In the genomic region with DNA sequence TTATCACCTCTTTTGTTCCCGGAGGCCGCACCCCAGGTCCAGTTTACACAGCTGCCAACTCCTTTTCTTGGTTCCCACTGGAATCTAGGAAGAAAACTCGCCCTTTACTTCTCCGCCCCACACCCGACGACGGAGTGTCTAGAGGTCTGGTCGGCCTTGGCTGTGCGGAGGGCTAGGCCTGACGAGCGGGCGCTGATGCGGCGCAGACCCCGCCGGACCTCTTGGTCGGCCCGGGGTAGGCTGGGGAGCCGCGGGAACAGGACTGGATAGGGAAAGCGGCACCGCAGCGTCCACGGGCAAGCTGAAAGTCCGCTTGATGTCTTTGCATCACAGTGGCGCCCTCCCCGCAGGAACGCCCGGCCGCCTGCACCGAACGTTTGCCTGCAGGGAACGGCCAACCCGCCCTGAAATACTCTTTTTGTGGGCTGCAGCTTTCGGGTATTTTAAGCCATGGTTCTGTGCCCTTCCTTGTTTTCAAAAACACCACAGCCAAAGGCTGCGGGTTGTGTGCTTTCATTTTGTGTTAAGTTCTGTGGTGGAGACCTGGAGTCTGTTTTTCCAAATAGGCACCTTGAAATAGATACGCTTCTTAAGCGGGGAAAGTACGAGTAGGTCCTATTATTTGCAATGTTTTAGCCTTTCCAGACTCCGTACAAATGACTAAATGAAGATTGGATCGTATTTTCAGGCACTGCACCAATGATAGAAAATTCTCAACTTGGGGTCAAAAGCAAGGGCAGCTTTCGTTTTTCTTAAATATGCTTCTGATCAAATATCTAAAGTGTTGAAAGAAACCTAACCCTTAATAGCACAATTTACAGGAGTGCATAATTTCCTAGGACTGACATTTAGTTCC, we compare ENCODE assay signal across 8 cellular contexts. TPM values are rescaled to one million over a fixed set of nuclear protein-coding genes. Genes with fewer than 3 reads are reported as not detected.
DNase-seq lines count a peak whose midpoint lies in the region; ATAC-seq and TF ChIP-seq lines count a peak whose summit lies in the region.

No MANE protein-coding gene starts in this region.

- TF ChIP-seq POLR2A in esophagus muscularis mucosa (IDR thresholded peaks at IDR 0.05; ENCODE audit: low read depth), result no peak

- H3K27ac ChIP-seq in esophagus muscularis mucosa (replicated peaks in 1 of 4), result peak overlapping the region; percentile 91 to 99 (median 94)
- H3K27ac ChIP-seq in muscle layer of colon (ENCODE audit: low read depth, low read length), result peak overlapping the region; percentile 99
- H3K27ac ChIP-seq in subcutaneous abdominal adipose tissue (ENCODE audit: low read depth, low read length), result peak overlapping the region; percentile 99

- H3K27me3 ChIP-seq in esophagus muscularis mucosa (no peaks in the 10 kb centered on the region), muscle layer of colon (ENCODE audit: control insufficient read depth in 1 of 2, insufficient read depth in 2 of 2, low read length in 2 of 2) (no peaks in the 10 kb centered on the region), subcutaneous abdominal adipose tissue (ENCODE audit: control insufficient read depth in 5 of 5, insufficient read depth in 4 of 5, low read length in 5 of 5) (no peaks in the 10 kb centered on the region)

- TF ChIP-seq CTCF in esophagus muscularis mucosa (IDR thresholded peaks at IDR 0.05), result no peak

- no peak for TF ChIP-seq EP300 in esophagus muscularis mucosa (IDR thresholded peaks at IDR 0.05)

- peaks cover 17 to 58% (median 50%) of the 10 kb centered on the region in 4 donors for H3K4me1 ChIP-seq in esophagus muscularis mucosa
- H3K4me1 ChIP-seq in muscle layer of colon (ENCODE audit: insufficient read depth, low read length), result peaks cover 46% of the 10 kb centered on the region
- peaks cover 2 to 24% (median 23%) of the 10 kb centered on the region in 5 donors for H3K4me1 ChIP-seq in subcutaneous abdominal adipose tissue (ENCODE audit: control insufficient read depth in 5 of 5, insufficient read depth in 5 of 5, low read length in 5 of 5)

- peak; percentile 9 for ATAC-seq in HG02970 (IDR thresholded peaks at IDR 0.05; ENCODE audit: low FRiP score, unreplicated experiment)

- H3K9me3 ChIP-seq in esophagus muscularis mucosa (no peaks in the 10 kb centered on the region), muscle layer of colon (ENCODE audit: low read length) (no peaks in the 10 kb centered on the region), subcutaneous abdominal adipose tissue (ENCODE audit: control insufficient read depth in 5 of 5, low read length in 5 of 5) (no peaks in the 10 kb centered on the region)

- intact Hi-C loops in esophagus muscularis mucosa (cut with DNase I), result no loop called here

- H3K9ac ChIP-seq in muscle layer of colon (ENCODE audit: low read length) (peak overlapping the region; percentile 87), subcutaneous abdominal adipose tissue (ENCODE audit: low read length in 5 of 5) (peak overlapping the region; percentile 74 to 93 (median 89))

- DNase-seq in stimulated activated CD4-positive, alpha-beta T cell treated with anti-CD3 and anti-CD28 coated beads, Interleukin-12 subunit alpha, Interleukin-12 subunit beta, amount 100 ng/mL, for 24 hours (ENCODE audit: low read depth in 2 of 2), result peak; percentile 17 to 20
- no peak for DNase-seq in stimulated activated CD4-positive, alpha-beta T cell treated with anti-CD3 and anti-CD28 coated beads, Interleukin-1b, Interleukin-23, amount 100 ng/mL, for 48 hours
- DNase-seq in NCI-H345 (lab: John Stamatoyannopoulos, UW), result peak; percentile 65
- DNase-seq in activated T-cell treated with anti-CD3 and anti-CD28 coated beads for 48 hours (ENCODE audit: low read depth), result peak; percentile 31
- DNase-seq in esophagus muscularis mucosa (ENCODE audit: extremely low spot score), result peak; percentile 93

- H3K4me3 ChIP-seq in esophagus muscularis mucosa (peak overlapping the region; percentile 67 to 79 (median 78)), muscle layer of colon (ENCODE audit: low read depth in 1 of 2, low read length in 2 of 2) (peak overlapping the region; percentile 77 to 98), subcutaneous abdominal adipose tissue (ENCODE audit: low read depth in 1 of 5, low read length in 5 of 5) (peak overlapping the region; percentile 87 to 98 (median 96))

- 1% methylated on average over 32 of the region's 42 CpGs for WGBS in esophagus muscularis mucosa

- H3K36me3 ChIP-seq in esophagus muscularis mucosa (peaks cover 7 to 23% (median 15%) of the 10 kb centered on the region in 4 donors), muscle layer of colon (ENCODE audit: insufficient read depth, low read length) (peaks cover 12% of the 10 kb centered on the region), subcutaneous abdominal adipose tissue (ENCODE audit: control insufficient read depth in 5 of 5, insufficient read depth in 5 of 5, low read length in 5 of 5) (peaks cover 11 to 17% (median 12%) of the 10 kb centered on the region in 5 donors)

RNA-seq across cellular contexts. Expression of gene ZBED5, which starts 0.9 kb away (rescaled TPM):
- total RNA-seq in esophagus muscularis mucosa, result 10 to 100 TPM; 27.3 to 36.5 (median 28.3) TPM

RNA-seq across cellular contexts. Expression of gene EIF4G2, which starts 50.0 kb away (rescaled TPM):
- total RNA-seq in esophagus muscularis mucosa, result 100 to 1,000 TPM; 508 to 734 (median 592) TPM
